Comparison of ENCODE assay signal across 15 cellular contexts in genomic region chr10:23202736-23203135, GRCh38. TPM values are rescaled to one million over a fixed set of nuclear protein-coding genes. Genes with fewer than 3 reads are reported as not detected.
DNase-seq lines count a peak whose midpoint lies in the region; ATAC-seq and TF ChIP-seq lines count a peak whose summit lies in the region.
"Had no signal": no experiment of that assay in that cellular context is flagged by ENCODE, and none has a peak within 500 bp of the region (broad histone marks: within the 10 kb centered on the region; RNA-seq: fewer than 3 reads in every experiment).

No MANE protein-coding gene starts in this region.

- no peak for TF ChIP-seq CTCF in GM23338 (conservative IDR thresholded peaks at IDR 0.05; ENCODE audit: low read depth in 2 of 2)
- no peak for TF ChIP-seq CTCF in body of pancreas (IDR thresholded peaks at IDR 0.05)
- TF ChIP-seq CTCF in right lobe of liver (IDR thresholded peaks at IDR 0.05): no peak

- H3K4me3 Mint-ChIP-seq in GM23338: no peak overlapping the region
- H3K4me3 Mint-ChIP-seq: CD4-positive, alpha-beta T cell had no signal

- peaks cover 74% of the 10 kb centered on the region for H3K27me3 Mint-ChIP-seq in GM23338 (ENCODE audit: insufficient read depth, low read depth, poor library complexity)

- TF ChIP-seq POLR2A in body of pancreas (IDR thresholded peaks at IDR 0.05) (no peak), right lobe of liver (IDR thresholded peaks at IDR 0.05) (no peak)

- H3K4me3 ChIP-seq in GM23338 (no peak overlapping the region), body of pancreas (no peak overlapping the region), right lobe of liver (no peak overlapping the region)
- H3K4me3 ChIP-seq: GM23248 had no signal

- H3K4me1 Mint-ChIP-seq in GM23338: peaks cover 36% of the 10 kb centered on the region

- no peaks in the 10 kb centered on the region for H3K36me3 Mint-ChIP-seq in GM23338 (ENCODE audit: low read depth)

- intact Hi-C loops in body of pancreas (cut with DNase I) (no loop called here), right lobe of liver (cut with DNase I) (no loop called here)

- H3K27ac ChIP-seq in GM23338 (ENCODE audit: low read depth) (no peak overlapping the region), body of pancreas (peak overlapping the region in 3 of 4 donors; percentile 85 to 92 (median 91)), right lobe of liver (no peak overlapping the region)
- H3K27ac ChIP-seq: C4-2B, GM23248, HL-60 had no signal

- 12 to 13% methylated on average over 3 of the region's 3 CpGs for WGBS in body of pancreas, 2 donors
- 2% methylated on average over 3 of the region's 3 CpGs for WGBS in right lobe of liver (ENCODE audit: insufficient coverage, low coverage, low lambda C conversion rate, missing lambda C conversion rate)

- peak overlapping the region; percentile 67; the same call in 1 of the 2 replicates for H3K4me2 ChIP-seq in GM23338

- H3K79me2 ChIP-seq in GM23338 (replicated peaks; ENCODE audit: insufficient read depth): no peaks in the 10 kb centered on the region

- ATAC-seq in GM23338: no peak
- no peak for ATAC-seq in body of pancreas
- ATAC-seq in right lobe of liver: no peak

- H3F3A ChIP-seq in GM23338 (replicated peaks; ENCODE audit: low read depth): peaks cover 26% of the 10 kb centered on the region; the same call in 1 of the 2 replicates

- peaks cover 35% of the 10 kb centered on the region for H4K20me1 ChIP-seq in GM23338 (replicated peaks; ENCODE audit: insufficient read depth)

- H3K36me3 ChIP-seq in GM23338 (ENCODE audit: insufficient read depth) (no peaks in the 10 kb centered on the region), body of pancreas (replicated peaks in 1 of 2; ENCODE audit: insufficient read depth in 1 of 2, low read depth in 2 of 2) (no peaks in the 10 kb centered on the region), right lobe of liver (no peaks in the 10 kb centered on the region)

- H3K9me3 ChIP-seq in body of pancreas: no peaks in the 10 kb centered on the region
- H3K9me3 ChIP-seq in right lobe of liver: no peaks in the 10 kb centered on the region
- H3K9me3 ChIP-seq: Caco-2 had no signal

- H3K27ac Mint-ChIP-seq in GM23338: no peak overlapping the region
- H3K27ac Mint-ChIP-seq: CD4-positive, alpha-beta T cell had no signal

- no peaks in the 10 kb centered on the region for H3K9me2 ChIP-seq in GM23338 (ENCODE audit: insufficient read depth)

- peaks cover 68% of the 10 kb centered on the region for H3K4me1 ChIP-seq in GM23338 (ENCODE audit: insufficient read depth)
- peaks cover 54% of the 10 kb centered on the region for H3K4me1 ChIP-seq in body of pancreas
- no peaks in the 10 kb centered on the region for H3K4me1 ChIP-seq in right lobe of liver
- H3K4me1 ChIP-seq: Caco-2 had no signal

- H3K27me3 ChIP-seq in GM23338 (ENCODE audit: insufficient read depth): peaks cover 99% of the 10 kb centered on the region
- H3K27me3 ChIP-seq in body of pancreas: no peaks in the 10 kb centered on the region
- H3K27me3 ChIP-seq in right lobe of liver: peaks cover 8 to 18% of the 10 kb centered on the region in 2 donors

- no peak overlapping the region for H2AFZ ChIP-seq in GM23338
- H2AFZ ChIP-seq: GM23248 had no signal

- DNase-seq in GM23338 (ENCODE audit: low spot score) (no peak), NCI-H1092 (lab: John Stamatoyannopoulos, UW) (peak; percentile 12), body of pancreas (peak; percentile 48 to 78 (median 60)), right lobe of liver (no peak), amniotic stem cell (lab: John Stamatoyannopoulos, UW) (no peak), NCI-H526 (lab: John Stamatoyannopoulos, UW) (no peak)
- DNase-seq: AML-193; Caco-2; CD4-positive, alpha-beta T cell; GM23248; HCEC 1CT had no signal

- no peaks in the 10 kb centered on the region for H3K9me3 Mint-ChIP-seq in GM23338
- H3K9me3 Mint-ChIP-seq: CD4-positive, alpha-beta T cell had no signal

TF ChIP-seq in GM23338, 12 proteins besides CTCF, POLR2A, EP300 and RAD21:
- TF ChIP-seq EZH2phosphoT487 (IDR thresholded peaks at IDR 0.05; ENCODE audit: unreplicated experiment) (peak; percentile 47), ZNF331 (CRISPR knock-in tag; IDR thresholded peaks at IDR 0.05; ENCODE audit: low read depth) (no peak), POLR2AphosphoS5 (IDR thresholded peaks at IDR 0.05; ENCODE audit: low read depth) (no peak)

RNA-seq across cellular contexts. Expression of gene PTF1A, which starts 10.6 kb away (rescaled TPM):
- total RNA-seq in GM23338 (2014; rRNA removed; shearing (Covaris generic)): not detected in 2 replicates
- polyA plus RNA-seq in GM23338 (2016; fragmentation: Nextera tagmentation; extraction: Ambion mirVana): not detected in 2 replicates
- total RNA-seq in body of pancreas (100 to 1,000 TPM in 1 of 2 donors, 10 to 100 TPM in 1; 48.3 to 138 TPM), right lobe of liver (not detected)
- total RNA-seq: Caco-2; CD4-positive, alpha-beta T cell; GM23248; HT1080 had no signal
- polyA plus RNA-seq: BJ, GM23248 had no signal

Comparison
In these comparisons a context has a peak if more than half of its experiments do, and no peak if none do; other contexts are left out.
1. DNase-seq: peak in NCI-H1092 (single experiment) and body of pancreas (4 of 4); none in GM23338 (single experiment), right lobe of liver (0 of 3), amniotic stem cell (single experiment) and NCI-H526 (0 of 2).
2. H3K27ac ChIP-seq: peak in body of pancreas (3 of 4); none in GM23338 (single experiment) and right lobe of liver (0 of 3).
3. RNA of gene PTF1A, which starts 10.6 kb away (total RNA-seq): 48.3 to 138 TPM in body of pancreas; not detected in GM23338 and not detected in right lobe of liver; every median in the first group is over 10 times any median in the second.